ENCODE assay signal across 27 cellular contexts in genomic region chr12:108577458-108577857, GRCh38. TPM values are rescaled to one million over a fixed set of nuclear protein-coding genes. Genes with fewer than 3 reads are reported as not detected.
"Had no signal": no experiment of that assay in that cellular context is flagged by ENCODE, and none has a peak within 500 bp of the region (broad histone marks: within the 10 kb centered on the region; RNA-seq: fewer than 3 reads in every experiment).

No MANE protein-coding gene starts in this region.

- H3K9ac ChIP-seq: parathyroid adenoma had no signal

- H3K27ac ChIP-seq: adrenal gland, ascending aorta, brain microvascular endothelial cell, parathyroid adenoma, stomach, suprapubic skin, tibial nerve had no signal

- ATAC-seq: activated CD8-positive, alpha-beta memory T cell treated with anti-CD3 and anti-CD28 coated beads, Interleukin-2, amount 10 ng/mL, durations not matched to agents 7 days and 5 days; esophagus mucosa had no signal

- H3K4me3 Mint-ChIP-seq: activated B cell treated with CpG ODN at 0.5 μM for 24 hours; activated CD4-positive, alpha-beta memory T cell treated with anti-CD3 and anti-CD28 coated beads for 36 hours; activated CD8-positive, alpha-beta memory T cell treated with anti-CD3 and anti-CD28 coated beads, Interleukin-2, amount 10 ng/mL, durations not matched to agents 7 days and 5 days; activated T-helper 1 cell treated with anti-CD3 and anti-CD28 coated beads, Interleukin-12 subunit alpha, Interleukin-12 subunit beta, Interleukin-2, Interleukin-4 antibody, amounts not matched to agents 30 ng/mL and 10 ng/mL and 1 ng/mL, durations not matched to agents 14 hours and 24 hours and 36 hours; nephron progenitor cell had no signal

- H3K79me2 ChIP-seq: parathyroid adenoma had no signal

- H3K9me3 ChIP-seq: adrenal gland, ascending aorta, stomach, suprapubic skin, tibial nerve had no signal

- DNase-seq: activated B cell treated with CpG ODN at 0.5 μM for 24 hours; activated CD4-positive, alpha-beta memory T cell treated with anti-CD3 and anti-CD28 coated beads for 36 hours; activated CD4-positive, alpha-beta T cell treated with anti-CD3 and anti-CD28 coated beads for 4 hours; activated CD8-positive, alpha-beta memory T cell treated with anti-CD3 and anti-CD28 coated beads, Interleukin-2, amount 10 ng/mL, durations not matched to agents 7 days and 5 days; activated gamma-delta T cell; activated naive CD4-positive, alpha-beta T cell treated with anti-CD3 and anti-CD28 coated beads, Interleukin-2, amount 50 U/mL, for 16 hours; brain microvascular endothelial cell; caudate nucleus; dermis blood vessel endothelial cell; effector CD8-positive, alpha-beta T cell; head of caudate nucleus; hypothalamus; left ventricle myocardium superior; nephron progenitor cell; right cardiac atrium; stimulated activated CD4-positive, alpha-beta T cell treated with anti-CD3 and anti-CD28 coated beads, Interleukin-1b, Interleukin-23, amount 100 ng/mL, for 48 hours; stomach had no signal

- H3K27me3 Mint-ChIP-seq: activated B cell treated with CpG ODN at 0.5 μM for 24 hours; activated CD4-positive, alpha-beta memory T cell treated with anti-CD3 and anti-CD28 coated beads for 36 hours had no signal

- H3K27ac Mint-ChIP-seq: activated B cell treated with CpG ODN at 0.5 μM for 24 hours; activated CD4-positive, alpha-beta memory T cell treated with anti-CD3 and anti-CD28 coated beads for 36 hours; activated T-helper 1 cell treated with anti-CD3 and anti-CD28 coated beads, Interleukin-12 subunit alpha, Interleukin-12 subunit beta, Interleukin-2, Interleukin-4 antibody, amounts not matched to agents 30 ng/mL and 10 ng/mL and 1 ng/mL, durations not matched to agents 14 hours and 24 hours and 36 hours; nephron progenitor cell had no signal

- H3K4me1 ChIP-seq: adrenal gland, ascending aorta, parathyroid adenoma, stomach had no signal

- H3K36me3 ChIP-seq: adrenal gland, ascending aorta, brain microvascular endothelial cell, stomach, suprapubic skin, tibial nerve had no signal

- H3K9me3 Mint-ChIP-seq: activated B cell treated with CpG ODN at 0.5 μM for 24 hours, nephron progenitor cell had no signal

- H3K4me3 ChIP-seq: adrenal gland, ascending aorta, skin epidermis, stomach, suprapubic skin, tibial nerve had no signal

- FAIRE-seq: frontal cortex had no signal

- H3K27me3 ChIP-seq: adrenal gland, ascending aorta, brain microvascular endothelial cell, stomach, suprapubic skin, tibial nerve had no signal

- H3K36me3 Mint-ChIP-seq: activated CD4-positive, alpha-beta memory T cell treated with anti-CD3 and anti-CD28 coated beads for 36 hours had no signal

RNA-seq across cellular contexts. Expression of gene TMEM119, which starts 20.4 kb away (rescaled TPM):
- total RNA-seq: activated B cell treated with CpG ODN at 0.5 μM for 24 hours; activated T-helper 1 cell treated with anti-CD3 and anti-CD28 coated beads, Interleukin-12 subunit alpha, Interleukin-12 subunit beta, Interleukin-2, Interleukin-4 antibody, amounts not matched to agents 30 ng/mL and 10 ng/mL and 1 ng/mL, durations not matched to agents 14 hours and 24 hours and 36 hours; pulmonary artery endothelial cell had no signal
